ENCODE assay signal across 8 cellular contexts in genomic region chr20:34709836-34710567, GRCh38. TPM values are rescaled to one million over a fixed set of nuclear protein-coding genes. Genes with fewer than 3 reads are reported as not detected.
DNase-seq lines count a peak whose midpoint lies in the region; ATAC-seq and TF ChIP-seq lines count a peak whose summit lies in the region.

No MANE protein-coding gene starts in this region.

- H2AFZ ChIP-seq in PC-9 = peak overlapping the region; percentile 96

- CTCF ChIA-PET in PC-9 (lab: Charles Lee) = interaction anchor here (0.6 kb wide), 1 partner anchor 131 kb away, joined by 3 read pairs; no protein-coding TSS in a partner anchor

- no peaks in the 10 kb centered on the region for H3K9me2 ChIP-seq in PC-9 (ENCODE audit: insufficient read depth)

- H3K79me2 ChIP-seq in PC-9 (ENCODE audit: low read depth) = no peaks in the 10 kb centered on the region

- TF ChIP-seq CTCF in PC-9 (conservative IDR thresholded peaks at IDR 0.05) (peak; percentile 32; the same call in 1 of the 2 replicates), breast epithelium (IDR thresholded peaks at IDR 0.05) (no peak)

- peaks cover 8% of the 10 kb centered on the region for H4K20me1 ChIP-seq in PC-9 (ENCODE audit: insufficient read depth)

- TF ChIP-seq POLR2A in breast epithelium (IDR thresholded peaks at IDR 0.05) = no peak

- H3K4me1 ChIP-seq in PC-9 (replicated peaks; ENCODE audit: insufficient read depth) (peaks cover 46% of the 10 kb centered on the region), breast epithelium (peaks cover 0 to under 1% of the 10 kb centered on the region in 2 donors)

- no peak overlapping the region for H3K27ac ChIP-seq in PC-9
- peak overlapping the region; percentile 80 to 92 for H3K27ac ChIP-seq in breast epithelium

- peak overlapping the region; percentile 88 for H3K4me2 ChIP-seq in PC-9

- H3K9me3 ChIP-seq in PC-9 (ENCODE audit: insufficient read depth, low read depth) (no peaks in the 10 kb centered on the region), breast epithelium (no peaks in the 10 kb centered on the region)

- intact Hi-C loops in PC-9 (cut with micrococcal nuclease; ENCODE audit: unreplicated experiment) (loop anchor here (1.0 to 5.0 kb wide), 3 partner anchors 131 to 518 kb away; no protein-coding TSS in a partner anchor), breast epithelium (cut with DNase I; ENCODE audit: low total_unique reads) (loop anchor here (10.0 kb wide), 1 partner anchor 175 kb away; no protein-coding TSS in a partner anchor)

- POLR2A ChIA-PET in PC-9 (lab: Charles Lee; ENCODE audit: unreplicated experiment) = interaction anchor here (0.7 kb wide), 1 partner anchor 544 kb away, joined by 4 read pairs; no protein-coding TSS in a partner anchor

- peaks cover 6% of the 10 kb centered on the region; the same call in 1 of the 2 replicates for H3K36me3 ChIP-seq in PC-9 (ENCODE audit: low read depth)
- peaks cover 5% of the 10 kb centered on the region for H3K36me3 ChIP-seq in breast epithelium

- peaks cover 62% of the 10 kb centered on the region for H3F3A ChIP-seq in PC-9 (ENCODE audit: insufficient read depth, low read depth)

- ATAC-seq in GM19395 (IDR thresholded peaks at IDR 0.05; ENCODE audit: unreplicated experiment) = peak; percentile 35
- peak; percentile 30 for ATAC-seq in HG03571 (IDR thresholded peaks at IDR 0.05; ENCODE audit: unreplicated experiment)

- DNase-seq in DMS53 treated with DMSO at 0.1 percent for 48 hours (lab: John Stamatoyannopoulos, UW; ENCODE audit: unreplicated experiment) (peak; percentile 75), PC-9 (peak in 1 of 2 experiments; percentile 78), breast epithelium (ENCODE audit: low spot score in 2 of 2) (peak in 1 of 2 donors; percentile 62), islet precursor cell (peak; percentile 89), T-helper 9 cell (no peak)
- peak; percentile 39 for DNase-seq in stimulated activated CD4-positive, alpha-beta T cell treated with anti-CD3 and anti-CD28 coated beads, Interleukin-2, amount 100 ng/mL, for 4 hours (ENCODE audit: low read depth)

- no peaks in the 10 kb centered on the region for H3K27me3 ChIP-seq in PC-9 (ENCODE audit: insufficient read depth, low read depth)
- no peaks in the 10 kb centered on the region for H3K27me3 ChIP-seq in breast epithelium

- H3K4me3 ChIP-seq in PC-9 (peak overlapping the region; percentile 87), breast epithelium (peak overlapping the region; percentile 72 to 92 (median 77))

- BruUV-seq in PC-9 (replicated peaks; lab: Mats Ljungman, UMichigan) = no TSS peak

RNA-seq across cellular contexts. Expression of gene TP53INP2, which starts 5.9 kb away (rescaled TPM):
- 4.4 and 4.9 TPM in 2 replicates for total RNA-seq in PC-9 (2021)
- 1 to 10 TPM; 4.7 to 8.0 (median 4.9) TPM for total RNA-seq in breast epithelium

RNA-seq across cellular contexts. Expression of gene PIGU, which starts 33.1 kb away (rescaled TPM):
- 20.9 and 25.0 TPM in 2 replicates for total RNA-seq in PC-9 (2021)
- total RNA-seq in breast epithelium = 10 to 100 TPM in 2 of 3 donors, 1 to 10 TPM in 1; 7.4 to 16.1 (median 15.8) TPM
